Comparison of ENCODE assay signal across 21 cellular contexts in genomic region chr20:21681219-21681931, GRCh38. TPM values are rescaled to one million over a fixed set of nuclear protein-coding genes. Genes with fewer than 3 reads are reported as not detected.
DNase-seq lines count a peak whose midpoint lies in the region; ATAC-seq and TF ChIP-seq lines count a peak whose summit lies in the region.
"Had no signal": no experiment of that assay in that cellular context is flagged by ENCODE, and none has a peak within 500 bp of the region (broad histone marks: within the 10 kb centered on the region; RNA-seq: fewer than 3 reads in every experiment).

No MANE protein-coding gene starts in this region.

- H2BK120ac ChIP-seq in mesendoderm (ENCODE audit: low read depth, low read length): no peak overlapping the region

- H3K27ac ChIP-seq in breast epithelium (no peak overlapping the region), mammary epithelial cell (ENCODE audit: insufficient read depth, low read depth, low read length) (no peak overlapping the region), tibial artery (no peak overlapping the region), mesendoderm (ENCODE audit: low read depth, low read length) (no peak overlapping the region)

- no peak overlapping the region for H2AFZ ChIP-seq in mammary epithelial cell (ENCODE audit: low read depth, low read length)

- ATAC-seq in omental fat pad (ENCODE audit: low FRiP score) (peak; percentile 67), GM18867 (IDR thresholded peaks at IDR 0.05; ENCODE audit: unreplicated experiment) (no peak)
- ATAC-seq: activated CD8-positive, alpha-beta T cell treated with anti-CD3 and anti-CD28 coated beads for 36 hours; activated T-cell treated with anti-CD3 and anti-CD28 coated beads, Interleukin-2, amount 50 U/mL, for 4 hours; PC-3; WTC11 had no signal

- no peaks in the 10 kb centered on the region for H3K36me3 Mint-ChIP-seq in activated CD4-positive, alpha-beta T cell treated with anti-CD3 and anti-CD28 coated beads, Interleukin-2, amount 10 ng/mL, durations not matched to agents 7 days and 5 days (ENCODE audit: low read depth)
- H3K36me3 Mint-ChIP-seq: type B pancreatic cell, WTC11 had no signal

- H3K79me1 ChIP-seq in mesendoderm (ENCODE audit: low read length): no peaks in the 10 kb centered on the region

- H3K18ac ChIP-seq in mesendoderm (ENCODE audit: low read length): no peak overlapping the region

- H2AK5ac ChIP-seq in mesendoderm (ENCODE audit: low read length): no peak overlapping the region

- H4K20me1 ChIP-seq in mammary epithelial cell (ENCODE audit: insufficient read depth, low read length): no peaks in the 10 kb centered on the region

- no peak for TF ChIP-seq POLR2A in breast epithelium (IDR thresholded peaks at IDR 0.05)

- no peak overlapping the region for H4K8ac ChIP-seq in mesendoderm (ENCODE audit: low read depth, low read length)

- no peak overlapping the region for H3K56ac ChIP-seq in mesendoderm (ENCODE audit: low read length)

- in situ Hi-C loops in mammary epithelial cell (cut with MboI; ENCODE audit: low sequenced_read_pairs in 2 of 2): no loop called here

- no peak overlapping the region for H3K23ac ChIP-seq in mesendoderm (ENCODE audit: low read length)

- TF ChIP-seq CTCF in breast epithelium (IDR thresholded peaks at IDR 0.05) (no peak), mammary epithelial cell (conservative IDR thresholded peaks at IDR 0.05 in 1 of 2, IDR thresholded peaks at IDR 0.05 in 1 of 2; ENCODE audit: extremely low read depth in 1 of 2, insufficient read depth in 1 of 2, low read depth in 1 of 2, low read length in 2 of 2) (no peak), omental fat pad (IDR thresholded peaks at IDR 0.05) (no peak), tibial artery (IDR thresholded peaks at IDR 0.05) (no peak)

- no TSS peak for BruUV-seq in mammary epithelial cell (replicated peaks; lab: Mats Ljungman, UMichigan)

- POLR2A ChIA-PET in activated CD4-positive, alpha-beta T cell treated with anti-CD3 and anti-CD28 coated beads, Interleukin-2, amount 10 ng/mL, durations not matched to agents 7 days and 5 days (lab: Charles Lee): no interaction called here

- no peak overlapping the region for H2BK15ac ChIP-seq in mesendoderm (replicated peaks; ENCODE audit: low read depth)

- peaks cover 0 to 2% of the 10 kb centered on the region in 2 donors for H3K27me3 ChIP-seq in breast epithelium
- H3K27me3 ChIP-seq in mammary epithelial cell (ENCODE audit: insufficient read depth, low read length): no peaks in the 10 kb centered on the region
- no peaks in the 10 kb centered on the region for H3K27me3 ChIP-seq in tibial artery
- no peaks in the 10 kb centered on the region for H3K27me3 ChIP-seq in mesendoderm (ENCODE audit: insufficient read depth, low read length, poor library complexity)

- H3K4me3 ChIP-seq in breast epithelium (peak overlapping the region in 2 of 3 donors; percentile 28 to 43), mammary epithelial cell (replicated peaks in 1 of 3; ENCODE audit: insufficient read depth in 1 of 3, low read depth in 2 of 3, low read length in 3 of 3) (no peak overlapping the region), tibial artery (peak overlapping the region; percentile 4 to 22), mesendoderm (ENCODE audit: low read length) (no peak overlapping the region)

- H3K36me3 ChIP-seq in breast epithelium (no peaks in the 10 kb centered on the region), mammary epithelial cell (ENCODE audit: insufficient read depth, low read length) (no peaks in the 10 kb centered on the region), tibial artery (no peaks in the 10 kb centered on the region), mesendoderm (ENCODE audit: control insufficient read depth, insufficient read depth, low read length) (no peaks in the 10 kb centered on the region)

- H3K27me3 Mint-ChIP-seq in activated CD4-positive, alpha-beta T cell treated with anti-CD3 and anti-CD28 coated beads, Interleukin-2, amount 10 ng/mL, durations not matched to agents 7 days and 5 days: peaks cover 3% of the 10 kb centered on the region
- H3K27me3 Mint-ChIP-seq: activated CD8-positive, alpha-beta T cell treated with anti-CD3 and anti-CD28 coated beads for 36 hours had no signal

- no peak overlapping the region for H3K4me3 Mint-ChIP-seq in activated CD4-positive, alpha-beta T cell treated with anti-CD3 and anti-CD28 coated beads, Interleukin-2, amount 10 ng/mL, durations not matched to agents 7 days and 5 days
- H3K4me3 Mint-ChIP-seq: activated CD8-positive, alpha-beta T cell treated with anti-CD3 and anti-CD28 coated beads for 36 hours; activated T-cell treated with anti-CD3 and anti-CD28 coated beads, Interleukin-2, amount 50 U/mL, for 4 hours; T-helper 2 cell treated with Interferon-gamma antibody and Interleukin-4, amounts not matched to agents 5 μg/mL and 100 μg/mL, for 36 hours; type B pancreatic cell; WTC11 had no signal

- intact Hi-C loops in breast epithelium (cut with DNase I; ENCODE audit: low total_unique reads): no loop called here
- intact Hi-C loops in mammary epithelial cell (cut with micrococcal nuclease): no loop called here
- intact Hi-C loops in tibial artery (cut with DNase I; ENCODE audit: low total_unique reads): no loop called here

- H3K4ac ChIP-seq in mesendoderm (ENCODE audit: low read depth, low read length): no peak overlapping the region

- H3K9me3 Mint-ChIP-seq in activated CD4-positive, alpha-beta T cell treated with anti-CD3 and anti-CD28 coated beads, Interleukin-2, amount 10 ng/mL, durations not matched to agents 7 days and 5 days: no peaks in the 10 kb centered on the region
- H3K9me3 Mint-ChIP-seq: activated CD8-positive, alpha-beta T cell treated with anti-CD3 and anti-CD28 coated beads for 36 hours; activated T-cell treated with anti-CD3 and anti-CD28 coated beads, Interleukin-2, amount 50 U/mL, for 4 hours; T-helper 2 cell treated with Interferon-gamma antibody and Interleukin-4, amounts not matched to agents 5 μg/mL and 100 μg/mL, for 36 hours; WTC11 had no signal

- WGBS in mammary epithelial cell (ENCODE audit: low coverage, missing lambda C conversion rate): 48% methylated on average over 15 of the region's 15 CpGs
- WGBS in mesendoderm (ENCODE audit: extremely low coverage, insufficient coverage, low lambda C conversion rate): no CpG with 5 or more reads among the region's 15 CpGs

- no peak overlapping the region for H3K27ac Mint-ChIP-seq in activated CD4-positive, alpha-beta T cell treated with anti-CD3 and anti-CD28 coated beads, Interleukin-2, amount 10 ng/mL, durations not matched to agents 7 days and 5 days
- H3K27ac Mint-ChIP-seq: activated CD8-positive, alpha-beta T cell treated with anti-CD3 and anti-CD28 coated beads for 36 hours; T-helper 2 cell treated with Interferon-gamma antibody and Interleukin-4, amounts not matched to agents 5 μg/mL and 100 μg/mL, for 36 hours; type B pancreatic cell; WTC11 had no signal

- dilution Hi-C loops in mammary epithelial cell (cut with HindIII; ENCODE audit: low sequenced_read_pairs): no loop called here

- no peak overlapping the region for H2BK5ac ChIP-seq in mesendoderm (ENCODE audit: low read length)

- H3K9ac ChIP-seq in mammary epithelial cell (ENCODE audit: insufficient read depth, low read length) (no peak overlapping the region), mesendoderm (ENCODE audit: low read length) (no peak overlapping the region)

- CTCF ChIA-PET in mammary epithelial cell (lab: Charles Lee; ENCODE audit: low non-redundant PET): no interaction called here
- CTCF ChIA-PET in activated CD4-positive, alpha-beta T cell treated with anti-CD3 and anti-CD28 coated beads, Interleukin-2, amount 10 ng/mL, durations not matched to agents 7 days and 5 days (lab: Charles Lee): no interaction called here

- DNase-seq in breast epithelium (ENCODE audit: low spot score in 2 of 2) (no peak), mammary epithelial cell (no peak), cerebellum (ENCODE audit: low spot score) (peak; percentile 6), omental fat pad (ENCODE audit: low spot score) (no peak), tibial artery (no peak), mesendoderm (no peak)
- DNase-seq in activated CD4-positive, alpha-beta T cell treated with anti-CD3 and anti-CD28 coated beads, Interleukin-2, amount 10 ng/mL, durations not matched to agents 7 days and 5 days: no peak
- DNase-seq: activated CD8-positive, alpha-beta T cell treated with anti-CD3 and anti-CD28 coated beads for 36 hours; activated naive CD4-positive, alpha-beta T cell treated with anti-CD3 and anti-CD28 coated beads, Interleukin-2, amount 50 U/mL, for 16 hours; activated T-cell treated with anti-CD3 and anti-CD28 coated beads, Interleukin-2, amount 50 U/mL, for 4 hours; H7; kidney; NCI-H1436 treated with DMSO at 0.1 percent for 48 hours; PC-3 had no signal

- H3K4me1 Mint-ChIP-seq in activated CD4-positive, alpha-beta T cell treated with anti-CD3 and anti-CD28 coated beads, Interleukin-2, amount 10 ng/mL, durations not matched to agents 7 days and 5 days: no peaks in the 10 kb centered on the region
- H3K4me1 Mint-ChIP-seq: WTC11 had no signal

- H3K4me1 ChIP-seq in breast epithelium (no peaks in the 10 kb centered on the region), mammary epithelial cell (ENCODE audit: insufficient read depth, low read length) (no peaks in the 10 kb centered on the region), tibial artery (no peaks in the 10 kb centered on the region), mesendoderm (ENCODE audit: control insufficient read depth, low read depth, low read length) (no peaks in the 10 kb centered on the region)

- H4K5ac ChIP-seq in mesendoderm (ENCODE audit: low read length): no peak overlapping the region

- H3K79me2 ChIP-seq in mammary epithelial cell (ENCODE audit: insufficient read depth, low read length) (no peaks in the 10 kb centered on the region), mesendoderm (ENCODE audit: control insufficient read depth, insufficient read depth, low read length) (no peaks in the 10 kb centered on the region)

- H3K9me3 ChIP-seq in breast epithelium (no peaks in the 10 kb centered on the region), mammary epithelial cell (replicated peaks; ENCODE audit: insufficient read depth, low read length) (peaks cover under 1% of the 10 kb centered on the region), tibial artery (no peaks in the 10 kb centered on the region)

- H3K4me2 ChIP-seq in mammary epithelial cell (ENCODE audit: insufficient read depth, low read depth, low read length): no peak overlapping the region
- H3K4me2 ChIP-seq in mesendoderm (ENCODE audit: low read length): no peak overlapping the region

RNA-seq across cellular contexts. Expression of gene PAX1, which starts 24.1 kb away (rescaled TPM):
- total RNA-seq in breast epithelium (not detected), mammary epithelial cell (not detected), cerebellum (not detected), omental fat pad (not detected)
- not detected for polyA plus RNA-seq in mammary epithelial cell
- not detected for polyA minus RNA-seq in mammary epithelial cell
- not detected for total RNA-seq in activated CD4-positive, alpha-beta T cell treated with anti-CD3 and anti-CD28 coated beads, Interleukin-2, amount 10 ng/mL, durations not matched to agents 7 days and 5 days
- not detected for polyA plus RNA-seq in mesendoderm (2013, experiment 1 of 2)
- polyA plus RNA-seq in mesendoderm (2013, experiment 2 of 2): 0.01 TPM
- total RNA-seq: A172; activated CD8-positive, alpha-beta T cell treated with anti-CD3 and anti-CD28 coated beads for 36 hours; activated T-cell treated with anti-CD3 and anti-CD28 coated beads, Interleukin-2, amount 50 U/mL, for 4 hours; G401; H7; kidney; PC-3; SK-MEL-5; WTC11 had no signal

Comparison
In these comparisons a context has a peak if more than half of its experiments do, and no peak if none do; other contexts are left out.
1. H3K4me3 ChIP-seq: peak in breast epithelium (2 of 3) and tibial artery (2 of 2); none in mammary epithelial cell (0 of 3) and mesendoderm (single experiment).